ENCODE assay signal across 15 cellular contexts in genomic region chr17:36979585-36979941, GRCh38. TPM values are rescaled to one million over a fixed set of nuclear protein-coding genes. Genes with fewer than 3 reads are reported as not detected.
A peak's percentile ranks its signal among the peaks of the same experiment; 100 is the strongest.
DNase-seq lines count a peak whose midpoint lies in the region; ATAC-seq, FAIRE-seq and TF ChIP-seq lines count a peak whose summit lies in the region.
"Had no signal": no experiment of that assay in that cellular context is flagged by ENCODE, and none has a peak within 500 bp of the region (broad histone marks: within the 10 kb centered on the region; RNA-seq: fewer than 3 reads in every experiment).

No MANE protein-coding gene starts in this region.

- H3K4me2 ChIP-seq in HepG2 (ENCODE audit: low read depth, low read length): no peak overlapping the region
- H3K4me2 ChIP-seq: GM23338 had no signal

- DNase-seq in Panc1 (ENCODE audit: low read depth, low spot score): no peak
- DNase-seq in bronchial epithelial cell (ENCODE audit: low read depth): peak; percentile 51
- peak; percentile 29 to 36 for DNase-seq in lung microvascular endothelial cell (ENCODE audit: low read depth in 2 of 2)
- no peak for DNase-seq in HepG2 (ENCODE audit: low spot score)
- DNase-seq in stimulated activated CD4-positive, alpha-beta T cell treated with anti-CD3 and anti-CD28 coated beads, Interleukin-2, amount 100 ng/mL, for 24 hours: no peak
- no peak for DNase-seq in CD1c-positive myeloid dendritic cell (ENCODE audit: extremely low spot score)
- DNase-seq: GDM1, NCI-H345 had no signal

- TF ChIP-seq EP300 in HepG2 (IDR thresholded peaks at IDR 0.05; ENCODE audit: low read depth in 2 of 2, low read length in 2 of 2) (no peak), HepG2 (CRISPR knock-in tag; IDR thresholded peaks at IDR 0.05; ENCODE audit: borderline replicate concordance) (no peak)

- H3K36me3 ChIP-seq in Panc1 (ENCODE audit: control insufficient read depth, insufficient read depth, low read length) (no peaks in the 10 kb centered on the region; the same call in 1 of the 2 replicates), bronchial epithelial cell (ENCODE audit: control insufficient read depth, insufficient read depth, low read length) (no peaks in the 10 kb centered on the region), HepG2 (replicated peaks in 1 of 2; ENCODE audit: control insufficient read depth in 1 of 2, insufficient read depth in 2 of 2, low read length in 2 of 2) (peaks cover 0 to 3% of the 10 kb centered on the region in 2 experiments; a peak in 2 of 5 replicates)

- H3K27me3 ChIP-seq in Panc1 (ENCODE audit: control insufficient read depth, insufficient read depth, low read length) (no peaks in the 10 kb centered on the region), bronchial epithelial cell (ENCODE audit: control insufficient read depth, insufficient read depth, low read length) (no peaks in the 10 kb centered on the region), HepG2 (ENCODE audit: control insufficient read depth in 1 of 2, insufficient read depth in 2 of 2, low read length in 2 of 2) (no peaks in the 10 kb centered on the region)

- TF ChIP-seq CTCF in 22Rv1 (IDR thresholded peaks at IDR 0.05): no peak
- TF ChIP-seq CTCF in Panc1 (IDR thresholded peaks at IDR 0.05): no peak
- no peak for TF ChIP-seq CTCF in bronchial epithelial cell (IDR thresholded peaks at IDR 0.05; ENCODE audit: insufficient read depth, low read length, severe bottlenecking)
- no peak for TF ChIP-seq CTCF in HepG2 (CRISPR knock-in tag; IDR thresholded peaks at IDR 0.05)

- FAIRE-seq in bronchial epithelial cell (lab: Jason Lieb, UNC) (no peak), HepG2 (lab: Jason Lieb, UNC) (no peak)
- FAIRE-seq: HTR-8/SVneo had no signal

- TF ChIP-seq POLR2A in HepG2 (IDR thresholded peaks at IDR 0.05; ENCODE audit: insufficient read depth in 1 of 2, low read depth in 2 of 2, low read length in 2 of 2): no peak

- no peak overlapping the region for H3K9ac ChIP-seq in HepG2 (ENCODE audit: insufficient read depth, low read depth, low read length)

- H2AFZ ChIP-seq in HepG2 (ENCODE audit: low read length): no peak overlapping the region
- H2AFZ ChIP-seq: GM23338 had no signal

- ATAC-seq in Panc1 (peak; percentile 69), HepG2 (no peak), HG03135 (IDR thresholded peaks at IDR 0.05; ENCODE audit: unreplicated experiment) (no peak)
- ATAC-seq: GM23338, PC-3 had no signal

- BruUV-seq in Panc1 (replicated peaks; lab: Mats Ljungman, UMichigan) (no TSS peak), HepG2 (replicated peaks; lab: Mats Ljungman, UMichigan) (no TSS peak)

- 98% methylated on average over 4 of the region's 4 CpGs for WGBS in HepG2 (ENCODE audit: low lambda C conversion rate)

- no peaks in the 10 kb centered on the region for H4K20me1 ChIP-seq in HepG2 (ENCODE audit: insufficient read depth, low read length)

- CTCF ChIA-PET in Panc1 (lab: Charles Lee): no interaction called here
- CTCF ChIA-PET in HepG2 (lab: Yijun Ruan, JAX; ENCODE audit: low intra/inter-chr PET ratio, low total read pairs): no interaction called here

- peaks cover 45% of the 10 kb centered on the region for H3K4me1 ChIP-seq in Panc1 (ENCODE audit: control insufficient read depth, insufficient read depth, low read length)
- no peaks in the 10 kb centered on the region for H3K4me1 ChIP-seq in HepG2 (ENCODE audit: insufficient read depth, low read length)

- H3K9me3 ChIP-seq in Panc1 (ENCODE audit: control insufficient read depth, insufficient read depth, low read depth, low read length): no peaks in the 10 kb centered on the region
- H3K9me3 ChIP-seq in HepG2 (ENCODE audit: low read length): no peaks in the 10 kb centered on the region

- POLR2A ChIA-PET in Panc1 (lab: Charles Lee) (interaction anchor here (0.6 kb wide), 1 partner anchor 437 kb away, joined by 5 read pairs; no protein-coding TSS in a partner anchor), HepG2 (lab: Yijun Ruan, JAX) (no interaction called here)

- intact Hi-C loops in Panc1 (cut with micrococcal nuclease; ENCODE audit: unreplicated experiment): no loop called here
- intact Hi-C loops in HepG2 (cut with micrococcal nuclease; ENCODE audit: unreplicated experiment): no loop called here

- peak overlapping the region; percentile 56 for H3K27ac ChIP-seq in 22Rv1
- H3K27ac ChIP-seq in Panc1 (ENCODE audit: low read length): peak overlapping the region; percentile 74; the same call in 1 of the 2 replicates
- H3K27ac ChIP-seq in HepG2 (ENCODE audit: extremely low read length, insufficient read depth, low read length): no peak overlapping the region

- in situ Hi-C loops in Panc1 (cut with HindIII; ENCODE audit: low pct_unique_long_range_greater_than_20kb, low sequenced_read_pairs) (no loop called here), HepG2 (cut with HindIII; ENCODE audit: extremely low pct_ligation_motif_present, low pct_unique_long_range_greater_than_20kb) (no loop called here)

- peaks cover 4% of the 10 kb centered on the region for H3K79me2 ChIP-seq in HepG2 (ENCODE audit: insufficient read depth, low read length)

- TF ChIP-seq RAD21 in HepG2 (CRISPR knock-in tag; IDR thresholded peaks at IDR 0.05): no peak

- no peak overlapping the region; a peak in 1 of 4 replicates for H3K4me3 ChIP-seq in Panc1 (ENCODE audit: low read depth in 2 of 2, low read length in 2 of 2)
- H3K4me3 ChIP-seq in bronchial epithelial cell (ENCODE audit: low read depth, low read length): no peak overlapping the region
- no peak overlapping the region for H3K4me3 ChIP-seq in HepG2 (replicated peaks in 1 of 3; ENCODE audit: insufficient read depth in 1 of 3, low read depth in 2 of 3, low read length in 3 of 3)
- H3K4me3 ChIP-seq: GM23338 had no signal

TF ChIP-seq in HepG2, 621 proteins besides CTCF, POLR2A, EP300 and RAD21 (continues in another document):
- TF ChIP-seq MED8 (CRISPR knock-in tag; IDR thresholded peaks at IDR 0.05; ENCODE audit: insufficient replicate concordance): no peak
- TF ChIP-seq MTF1 (CRISPR knock-in tag; IDR thresholded peaks at IDR 0.05): no peak
- no peak for TF ChIP-seq ZNF33A (CRISPR knock-in tag; IDR thresholded peaks at IDR 0.05; ENCODE audit: borderline replicate concordance)
- no peak for TF ChIP-seq ZNF557 (CRISPR knock-in tag; IDR thresholded peaks at IDR 0.05)
- TF ChIP-seq ZNF724P (CRISPR knock-in tag; IDR thresholded peaks at IDR 0.05; ENCODE audit: borderline replicate concordance): no peak

RNA-seq across cellular contexts. Expression of gene AATF, which starts 30.8 kb away (rescaled TPM):
- total RNA-seq in Panc1 (2021; ENCODE audit: unreplicated experiment) (58.1 TPM), bronchial epithelial cell (47.5 and 54.0 TPM in 2 replicates), lung microvascular endothelial cell (14.4 and 17.1 TPM in 2 replicates), HepG2 (2016; rRNA removed; fragmentation: Illumina TruSeq; extraction: Trizol) (53.3 and 58.1 TPM in 2 replicates)
- polyA plus RNA-seq in Panc1 (2012; ENCODE audit: insufficient read length): 63.6 TPM
- total RNA-seq in HepG2 (2016; cell fraction: cytosol; rRNA removed; fragmentation: Illumina TruSeq; extraction: Trizol; ENCODE audit: low read depth): 22.9 and 24.6 TPM in 2 replicates
- 54.6 and 57.3 TPM in 2 replicates for total RNA-seq in HepG2 (2016; cell fraction: insoluble cytoplasmic fraction; rRNA removed; fragmentation: Illumina TruSeq; extraction: Trizol)
- 20.4 and 22.0 TPM in 2 replicates for total RNA-seq in HepG2 (2016; cell fraction: membrane; rRNA removed; fragmentation: Illumina TruSeq; extraction: Trizol)
- 24.9 and 25.3 TPM in 2 replicates for total RNA-seq in HepG2 (2016; cell fraction: nucleus; rRNA removed; fragmentation: Illumina TruSeq; extraction: Trizol)
- polyA plus RNA-seq in HepG2 (2011; rRNA removed): 9.1 and 9.8 TPM in 2 replicates
- polyA plus RNA-seq in HepG2 (2011; cell fraction: cytosol; rRNA removed): 5.9 and 7.0 TPM in 2 replicates
- 5.9 and 6.1 TPM in 2 replicates for polyA plus RNA-seq in HepG2 (2011; cell fraction: nucleus; rRNA removed)
- 25.3 and 27.5 TPM in 2 replicates for polyA plus RNA-seq in HepG2 (2012)
- 10.2 and 11.6 TPM in 2 replicates for polyA plus RNA-seq in HepG2 (2016; cell fraction: cytosol; fragmentation: Illumina TruSeq; extraction: Trizol; ENCODE audit: low read depth)
- polyA plus RNA-seq in HepG2 (2016; cell fraction: insoluble cytoplasmic fraction; fragmentation: Illumina TruSeq; extraction: Trizol; ENCODE audit: low read depth): 66.2 and 74.8 TPM in 2 replicates
- 14.2 and 18.0 TPM in 2 replicates for polyA plus RNA-seq in HepG2 (2016; cell fraction: membrane; fragmentation: Illumina TruSeq; extraction: Trizol; ENCODE audit: low read depth)
- 37.9 and 39.6 TPM in 2 replicates for polyA plus RNA-seq in HepG2 (2016; cell fraction: nucleus; fragmentation: Illumina TruSeq; extraction: Trizol; ENCODE audit: insufficient read depth, low read depth)
- polyA minus RNA-seq in HepG2 (2011; rRNA and poly(A)+ RNA removed; ENCODE audit: low replicate concordance): 11.9 and 35.7 TPM in 2 replicates
- polyA minus RNA-seq in HepG2 (2011; cell fraction: cytosol; rRNA and poly(A)+ RNA removed): 11.3 and 12.7 TPM in 2 replicates
- polyA minus RNA-seq in HepG2 (2011; cell fraction: nucleus; rRNA and poly(A)+ RNA removed): 10.6 and 15.5 TPM in 2 replicates

RNA-seq across cellular contexts. Expression of gene LHX1, which starts 42.3 kb away (rescaled TPM):
- total RNA-seq in Panc1 (2021; ENCODE audit: unreplicated experiment): 8.6 TPM
- polyA plus RNA-seq in Panc1 (2012; ENCODE audit: insufficient read length): 4.4 TPM
- total RNA-seq in bronchial epithelial cell: not detected in 2 replicates
- total RNA-seq in lung microvascular endothelial cell: not detected in 2 replicates
- total RNA-seq in HepG2 (2016; rRNA removed; fragmentation: Illumina TruSeq; extraction: Trizol): not detected in 2 replicates
- not detected in 2 replicates for total RNA-seq in HepG2 (2016; cell fraction: cytosol; rRNA removed; fragmentation: Illumina TruSeq; extraction: Trizol; ENCODE audit: low read depth)
- not detected in 2 replicates for total RNA-seq in HepG2 (2016; cell fraction: insoluble cytoplasmic fraction; rRNA removed; fragmentation: Illumina TruSeq; extraction: Trizol)
- not detected in 2 replicates for total RNA-seq in HepG2 (2016; cell fraction: membrane; rRNA removed; fragmentation: Illumina TruSeq; extraction: Trizol)
- not detected in 2 replicates for total RNA-seq in HepG2 (2016; cell fraction: nucleus; rRNA removed; fragmentation: Illumina TruSeq; extraction: Trizol)
- polyA plus RNA-seq in HepG2 (2011; rRNA removed): not detected in 2 replicates
- not detected in 2 replicates for polyA plus RNA-seq in HepG2 (2011; cell fraction: cytosol; rRNA removed)
- not detected in 2 replicates for polyA plus RNA-seq in HepG2 (2011; cell fraction: nucleus; rRNA removed)
- not detected in 2 replicates for polyA plus RNA-seq in HepG2 (2012)
- polyA plus RNA-seq in HepG2 (2016; cell fraction: cytosol; fragmentation: Illumina TruSeq; extraction: Trizol; ENCODE audit: low read depth): not detected in 2 replicates
- polyA plus RNA-seq in HepG2 (2016; cell fraction: insoluble cytoplasmic fraction; fragmentation: Illumina TruSeq; extraction: Trizol; ENCODE audit: low read depth): not detected in 2 replicates
- not detected in 2 replicates for polyA plus RNA-seq in HepG2 (2016; cell fraction: membrane; fragmentation: Illumina TruSeq; extraction: Trizol; ENCODE audit: low read depth)
- polyA plus RNA-seq in HepG2 (2016; cell fraction: nucleus; fragmentation: Illumina TruSeq; extraction: Trizol; ENCODE audit: insufficient read depth, low read depth): not detected in 2 replicates
- polyA minus RNA-seq in HepG2 (2011; rRNA and poly(A)+ RNA removed; ENCODE audit: low replicate concordance): 0.07 TPM in 1 of 2 replicates, not detected in the other
- polyA minus RNA-seq in HepG2 (2011; cell fraction: cytosol; rRNA and poly(A)+ RNA removed): not detected in 2 replicates
- not detected in 2 replicates for polyA minus RNA-seq in HepG2 (2011; cell fraction: nucleus; rRNA and poly(A)+ RNA removed)
- total RNA-seq: A673, PC-3 had no signal
- polyA plus RNA-seq: CD14-positive monocyte had no signal

Comparison
In these comparisons a context has a peak if more than half of its experiments do, and no peak if none do; other contexts are left out.
1. DNase-seq: peak in bronchial epithelial cell (single experiment) and lung microvascular endothelial cell (2 of 2); none in Panc1 (single experiment), HepG2 (single experiment), stimulated activated CD4-positive, alpha-beta T cell treated with anti-CD3 and anti-CD28 coated beads, Interleukin-2, amount 100 ng/mL, for 24 hours (0 of 2) and CD1c-positive myeloid dendritic cell (single experiment).